ENCODE assay signal across 12 cellular contexts in genomic region chr13:78806457-78806856, GRCh38.
DNase-seq lines count a peak whose midpoint lies in the region; ATAC-seq and TF ChIP-seq lines count a peak whose summit lies in the region.
"Had no signal": no experiment of that assay in that cellular context is flagged by ENCODE, and none has a peak within 500 bp of the region (broad histone marks: within the 10 kb centered on the region; RNA-seq: fewer than 3 reads in every experiment).

No MANE protein-coding gene starts in this region.

- H3K27ac ChIP-seq in H9 (ENCODE audit: insufficient read length, low read depth, low read length), result no peak overlapping the region
- H3K27ac ChIP-seq: pancreas had no signal

- no peaks in the 10 kb centered on the region for H3K79me1 ChIP-seq in H9 (ENCODE audit: insufficient read depth, low read depth, low read length, poor library complexity, severe bottlenecking)

- H3K4me2 ChIP-seq in H9 (ENCODE audit: insufficient read depth, insufficient read length, low read length), result no peak overlapping the region

- no peak overlapping the region for H2AFZ ChIP-seq in H9 (ENCODE audit: low read length)

- no peak overlapping the region for H3K9ac ChIP-seq in H9 (ENCODE audit: extremely low read depth, insufficient read length, low read length)

- H2BK5ac ChIP-seq in H9 (ENCODE audit: insufficient read length, low read length), result no peak overlapping the region

- H3K27me3 Mint-ChIP-seq in H9 (ENCODE audit: low read depth), result peaks cover 2% of the 10 kb centered on the region
- H3K27me3 Mint-ChIP-seq in naive thymus-derived CD8-positive, alpha-beta T cell, result peaks cover 6 to 28% (median 13%) of the 10 kb centered on the region in 5 donors

- H2AK5ac ChIP-seq in H9 (ENCODE audit: insufficient read length, low read length), result no peak overlapping the region

- no peak overlapping the region for H3K18ac ChIP-seq in H9 (ENCODE audit: insufficient read length, low read depth, low read length)

- no peaks in the 10 kb centered on the region for H3K9me3 Mint-ChIP-seq in H9
- H3K9me3 Mint-ChIP-seq in naive thymus-derived CD8-positive, alpha-beta T cell, result peaks cover 0 to 7% (median 0%) of the 10 kb centered on the region in 9 donors
- H3K9me3 Mint-ChIP-seq: stimulated activated naive CD8-positive, alpha-beta T cell treated with anti-CD3 and anti-CD28 coated beads, Interleukin-15, Interleukin-2, amounts not matched to agents 100 ng/mL and 50 ng/mL, for 24 hours had no signal

- H2BK12ac ChIP-seq in H9 (ENCODE audit: insufficient read length, low read depth, low read length), result no peak overlapping the region

- no peaks in the 10 kb centered on the region for H3K4me1 ChIP-seq in H9 (ENCODE audit: insufficient read depth, low read length)
- H3K4me1 ChIP-seq: pancreas had no signal

- H2BK15ac ChIP-seq in H9 (ENCODE audit: low read depth, low read length), result no peak overlapping the region

- no peak overlapping the region for H3K27ac Mint-ChIP-seq in H9
- no peak overlapping the region for H3K27ac Mint-ChIP-seq in naive thymus-derived CD8-positive, alpha-beta T cell
- H3K27ac Mint-ChIP-seq: activated naive CD8-positive, alpha-beta T cell; stimulated activated naive CD8-positive, alpha-beta T cell treated with anti-CD3 and anti-CD28 coated beads, Interleukin-15, Interleukin-2, amounts not matched to agents 100 ng/mL and 50 ng/mL, for 24 hours had no signal

- no peak overlapping the region for H3K14ac ChIP-seq in H9 (ENCODE audit: insufficient read depth, low read length)

- DNase-seq in GM12865 (ENCODE audit: low read depth) (peak; percentile 2), H9 (no peak), NB4 (ENCODE audit: low read depth) (peak; percentile 23), iris pigment epithelial cell (ENCODE audit: low read depth) (peak; percentile 3), GF-D8 (lab: John Stamatoyannopoulos, UW) (no peak), NCI-H146 treated with DMSO at 0.1 percent for 48 hours (lab: John Stamatoyannopoulos, UW; ENCODE audit: unreplicated experiment) (no peak)
- DNase-seq in naive thymus-derived CD8-positive, alpha-beta T cell, result no peak
- DNase-seq in stimulated activated naive CD4-positive, alpha-beta T cell treated with Interleukin-2 at 50 U/mL for 16 hours (lab: John Stamatoyannopoulos, UW), result no peak
- DNase-seq: foreskin melanocyte, pancreas had no signal

- H2BK120ac ChIP-seq in H9 (ENCODE audit: low read depth, low read length, poor library complexity, severe bottlenecking), result no peak overlapping the region

- TF ChIP-seq POLR2A in NB4 (IDR thresholded peaks at IDR 0.05; ENCODE audit: extremely low read depth, insufficient read length), result no peak

- H3K27me3 ChIP-seq in H9 (ENCODE audit: insufficient read depth, low read length), result no peaks in the 10 kb centered on the region
- H3K27me3 ChIP-seq: pancreas had no signal

- H4K5ac ChIP-seq in H9 (ENCODE audit: insufficient read length, low read depth, low read length), result no peak overlapping the region

- no peak overlapping the region for H3K4me3 ChIP-seq in GM12865 (ENCODE audit: low read depth, low read length)
- H3K4me3 ChIP-seq in NB4 (ENCODE audit: low read depth, low read length), result no peak overlapping the region
- H3K4me3 ChIP-seq: pancreas had no signal

- H4K8ac ChIP-seq in H9 (replicated peaks; ENCODE audit: insufficient read length, low read depth, low read length), result no peak overlapping the region

- no peak overlapping the region for H3K4me3 Mint-ChIP-seq in H9
- H3K4me3 Mint-ChIP-seq in naive thymus-derived CD8-positive, alpha-beta T cell, result no peak overlapping the region
- H3K4me3 Mint-ChIP-seq: activated naive CD8-positive, alpha-beta T cell; stimulated activated naive CD8-positive, alpha-beta T cell treated with anti-CD3 and anti-CD28 coated beads, Interleukin-15, Interleukin-2, amounts not matched to agents 100 ng/mL and 50 ng/mL, for 24 hours had no signal

- H3K4ac ChIP-seq in H9 (ENCODE audit: low read depth, low read length), result no peak overlapping the region

- H3K4me1 Mint-ChIP-seq in H9, result no peaks in the 10 kb centered on the region
- no peaks in the 10 kb centered on the region for H3K4me1 Mint-ChIP-seq in naive thymus-derived CD8-positive, alpha-beta T cell

- no peak for ATAC-seq in naive thymus-derived CD8-positive, alpha-beta T cell
- ATAC-seq: pancreas had no signal

- H4K20me1 ChIP-seq in H9 (ENCODE audit: control insufficient read depth, insufficient read depth, insufficient read length), result no peaks in the 10 kb centered on the region

- no peak overlapping the region for H3K56ac ChIP-seq in H9 (ENCODE audit: insufficient read length, low read depth, low read length)

- TF ChIP-seq CTCF in GM12865 (IDR thresholded peaks at IDR 0.05; ENCODE audit: insufficient read depth, low read depth, low read length, missing control alignments) (peak; percentile 31), H9 (conservative IDR thresholded peaks at IDR 0.05) (peak; percentile 66), NB4 (IDR thresholded peaks at IDR 0.05; ENCODE audit: low read depth, low read length) (peak; percentile 50)

- H3K23ac ChIP-seq in H9 (ENCODE audit: insufficient read length, low read depth, low read length), result no peak overlapping the region

- no peak overlapping the region for H2BK20ac ChIP-seq in H9 (ENCODE audit: low read depth, low read length, poor library complexity, severe bottlenecking)

- no peaks in the 10 kb centered on the region for H3K9me3 ChIP-seq in H9 (ENCODE audit: control insufficient read depth, low read depth, low read length)
- H3K9me3 ChIP-seq: pancreas had no signal

- no peaks in the 10 kb centered on the region for H3K23me2 ChIP-seq in H9 (ENCODE audit: insufficient read length, low read depth, low read length, poor library complexity, severe bottlenecking)

- H3K79me2 ChIP-seq in H9 (ENCODE audit: insufficient read depth, low read length), result no peaks in the 10 kb centered on the region

- H3K36me3 Mint-ChIP-seq in H9 (ENCODE audit: insufficient read depth in 1 of 3, low read depth in 3 of 3), result no peaks in the 10 kb centered on the region
- peaks cover 0 to 4% (median 0%) of the 10 kb centered on the region in 3 donors for H3K36me3 Mint-ChIP-seq in naive thymus-derived CD8-positive, alpha-beta T cell
- H3K36me3 Mint-ChIP-seq: activated naive CD8-positive, alpha-beta T cell had no signal

- no CpG with 5 or more reads among the region's 4 CpGs for WGBS in H9 (ENCODE audit: extremely low coverage, insufficient read length, low lambda C conversion rate)

- POLR2A ChIA-PET in naive thymus-derived CD8-positive, alpha-beta T cell (lab: Charles Lee), result no interaction called here

- H4K91ac ChIP-seq in H9 (ENCODE audit: insufficient read length, low read depth, low read length), result no peak overlapping the region

- no peak overlapping the region for H3T11ph ChIP-seq in H9 (ENCODE audit: low read length)

Comparison
In these comparisons a context has a peak if more than half of its experiments do, and no peak if none do; other contexts are left out.
1. DNase-seq: peak in GM12865 (single experiment), NB4 (single experiment) and iris pigment epithelial cell (single experiment); none in H9 (single experiment), GF-D8 (single experiment), naive thymus-derived CD8-positive, alpha-beta T cell (0 of 10), NCI-H146 treated with DMSO at 0.1 percent for 48 hours (single experiment) and stimulated activated naive CD4-positive, alpha-beta T cell treated with Interleukin-2 at 50 U/mL for 16 hours (single experiment).
2. Peak in every context shown above with its lines, with median percentiles within 50 percentile points of each other: CTCF ChIP-seq.